Comparison of ENCODE assay signal across 1 cellular context in the genomic region with DNA sequence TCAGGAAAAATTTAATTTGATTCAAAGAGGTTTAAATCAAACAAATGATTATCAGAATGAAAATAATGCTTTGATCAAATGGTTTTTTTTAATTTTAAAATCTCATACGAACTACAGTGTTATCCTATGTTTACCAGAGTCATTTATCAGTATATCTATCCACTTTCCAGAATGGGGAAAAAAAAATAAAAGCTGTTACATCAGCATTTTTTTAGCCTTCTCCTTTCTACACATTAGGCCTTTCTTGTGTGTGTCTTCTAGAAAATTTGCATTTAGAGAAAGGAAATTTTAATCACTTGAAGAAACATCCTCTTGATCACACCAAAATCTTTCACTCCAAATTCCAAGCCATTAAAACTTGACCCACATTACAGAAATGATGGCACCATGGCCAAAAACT.
TF ChIP-seq lines count a peak whose summit lies in the region.

No MANE protein-coding gene starts in this region.

TF ChIP-seq in GM23338, 12 proteins besides CTCF, POLR2A, EP300 and RAD21 (continued from another document):
- TF ChIP-seq, protein P1, sequence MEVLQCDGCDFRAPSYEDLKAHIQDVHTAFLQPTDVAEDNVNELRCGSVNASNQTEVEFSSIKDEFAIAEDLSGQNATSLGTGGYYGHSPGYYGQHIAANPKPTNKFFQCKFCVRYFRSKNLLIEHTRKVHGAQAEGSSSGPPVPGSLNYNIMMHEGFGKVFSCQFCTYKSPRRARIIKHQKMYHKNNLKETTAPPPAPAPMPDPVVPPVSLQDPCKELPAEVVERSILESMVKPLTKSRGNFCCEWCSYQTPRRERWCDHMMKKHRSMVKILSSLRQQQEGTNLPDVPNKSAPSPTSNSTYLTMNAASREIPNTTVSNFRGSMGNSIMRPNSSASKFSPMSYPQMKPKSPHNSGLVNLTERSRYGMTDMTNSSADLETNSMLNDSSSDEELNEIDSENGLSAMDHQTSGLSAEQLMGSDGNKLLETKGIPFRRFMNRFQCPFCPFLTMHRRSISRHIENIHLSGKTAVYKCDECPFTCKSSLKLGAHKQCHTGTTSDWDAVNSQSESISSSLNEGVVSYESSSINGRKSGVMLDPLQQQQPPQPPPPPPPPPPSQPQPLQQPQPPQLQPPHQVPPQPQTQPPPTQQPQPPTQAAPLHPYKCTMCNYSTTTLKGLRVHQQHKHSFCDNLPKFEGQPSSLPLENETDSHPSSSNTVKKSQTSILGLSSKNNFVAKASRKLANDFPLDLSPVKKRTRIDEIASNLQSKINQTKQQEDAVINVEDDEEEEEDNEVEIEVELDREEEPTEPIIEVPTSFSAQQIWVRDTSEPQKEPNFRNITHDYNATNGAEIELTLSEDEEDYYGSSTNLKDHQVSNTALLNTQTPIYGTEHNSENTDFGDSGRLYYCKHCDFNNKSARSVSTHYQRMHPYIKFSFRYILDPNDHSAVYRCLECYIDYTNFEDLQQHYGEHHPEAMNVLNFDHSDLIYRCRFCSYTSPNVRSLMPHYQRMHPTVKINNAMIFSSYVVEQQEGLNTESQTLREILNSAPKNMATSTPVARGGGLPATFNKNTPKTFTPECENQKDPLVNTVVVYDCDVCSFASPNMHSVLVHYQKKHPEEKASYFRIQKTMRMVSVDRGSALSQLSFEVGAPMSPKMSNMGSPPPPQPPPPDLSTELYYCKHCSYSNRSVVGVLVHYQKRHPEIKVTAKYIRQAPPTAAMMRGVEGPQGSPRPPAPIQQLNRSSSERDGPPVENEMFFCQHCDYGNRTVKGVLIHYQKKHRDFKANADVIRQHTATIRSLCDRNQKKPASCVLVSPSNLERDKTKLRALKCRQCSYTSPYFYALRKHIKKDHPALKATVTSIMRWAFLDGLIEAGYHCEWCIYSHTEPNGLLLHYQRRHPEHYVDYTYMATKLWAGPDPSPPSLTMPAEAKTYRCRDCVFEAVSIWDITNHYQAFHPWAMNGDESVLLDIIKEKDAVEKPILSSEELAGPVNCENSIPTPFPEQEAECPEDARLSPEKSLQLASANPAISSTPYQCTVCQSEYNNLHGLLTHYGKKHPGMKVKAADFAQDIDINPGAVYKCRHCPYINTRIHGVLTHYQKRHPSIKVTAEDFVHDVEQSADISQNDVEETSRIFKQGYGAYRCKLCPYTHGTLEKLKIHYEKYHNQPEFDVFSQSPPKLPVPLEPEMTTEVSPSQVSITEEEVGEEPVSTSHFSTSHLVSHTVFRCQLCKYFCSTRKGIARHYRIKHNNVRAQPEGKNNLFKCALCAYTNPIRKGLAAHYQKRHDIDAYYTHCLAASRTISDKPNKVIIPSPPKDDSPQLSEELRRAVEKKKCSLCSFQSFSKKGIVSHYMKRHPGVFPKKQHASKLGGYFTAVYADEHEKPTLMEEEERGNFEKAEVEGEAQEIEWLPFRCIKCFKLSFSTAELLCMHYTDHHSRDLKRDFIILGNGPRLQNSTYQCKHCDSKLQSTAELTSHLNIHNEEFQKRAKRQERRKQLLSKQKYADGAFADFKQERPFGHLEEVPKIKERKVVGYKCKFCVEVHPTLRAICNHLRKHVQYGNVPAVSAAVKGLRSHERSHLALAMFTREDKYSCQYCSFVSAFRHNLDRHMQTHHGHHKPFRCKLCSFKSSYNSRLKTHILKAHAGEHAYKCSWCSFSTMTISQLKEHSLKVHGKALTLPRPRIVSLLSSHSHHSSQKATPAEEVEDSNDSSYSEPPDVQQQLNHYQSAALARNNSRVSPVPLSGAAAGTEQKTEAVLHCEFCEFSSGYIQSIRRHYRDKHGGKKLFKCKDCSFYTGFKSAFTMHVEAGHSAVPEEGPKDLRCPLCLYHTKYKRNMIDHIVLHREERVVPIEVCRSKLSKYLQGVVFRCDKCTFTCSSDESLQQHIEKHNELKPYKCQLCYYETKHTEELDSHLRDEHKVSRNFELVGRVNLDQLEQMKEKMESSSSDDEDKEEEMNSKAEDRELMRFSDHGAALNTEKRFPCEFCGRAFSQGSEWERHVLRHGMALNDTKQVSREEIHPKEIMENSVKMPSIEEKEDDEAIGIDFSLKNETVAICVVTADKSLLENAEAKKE (CRISPR knock-in tag; IDR thresholded peaks at IDR 0.05), result no peak
- TF ChIP-seq EZH2 (IDR thresholded peaks at IDR 0.05; ENCODE audit: low read depth, unreplicated experiment), result no peak
